ENCODE assay signal across 24 cellular contexts in genomic region chr3:123430266-123430665, GRCh38. TPM values are rescaled to one million over a fixed set of nuclear protein-coding genes. Genes with fewer than 3 reads are reported as not detected.
"Had no signal": no experiment of that assay in that cellular context is flagged by ENCODE, and none has a peak within 500 bp of the region (broad histone marks: within the 10 kb centered on the region; RNA-seq: fewer than 3 reads in every experiment).

No MANE protein-coding gene starts in this region.

- H3K36me3 Mint-ChIP-seq: activated naive CD4-positive, alpha-beta T cell treated with anti-CD3 and anti-CD28 coated beads, Interleukin-2, amount 50 U/mL, for 24 hours; IgD-negative memory B cell had no signal

- H3K4me3 Mint-ChIP-seq: activated CD8-positive, alpha-beta T cell treated with anti-CD3 and anti-CD28 coated beads, Interleukin-2, amount 10 ng/mL, durations not matched to agents 7 days and 5 days; activated naive CD4-positive, alpha-beta T cell treated with anti-CD3 and anti-CD28 coated beads, Interleukin-2, amount 50 U/mL, for 24 hours; activated T-helper 1 cell treated with anti-CD3 and anti-CD28 coated beads, Interleukin-12 subunit alpha, Interleukin-12 subunit beta, Interleukin-2, Interleukin-4 antibody, amounts not matched to agents 30 ng/mL and 10 ng/mL and 1 ng/mL, durations not matched to agents 14 hours and 24 hours and 36 hours; brain; IgD-negative memory B cell; T-helper 1 cell treated with Interleukin-12 subunit alpha and Interleukin-12 subunit beta and Interleukin-4 antibody, amounts not matched to agents 30 μg/mL and 1 μg/mL, for 36 hours had no signal

- H3K27ac Mint-ChIP-seq: activated CD8-positive, alpha-beta T cell treated with anti-CD3 and anti-CD28 coated beads, Interleukin-2, amount 10 ng/mL, durations not matched to agents 7 days and 5 days; activated naive CD4-positive, alpha-beta T cell treated with anti-CD3 and anti-CD28 coated beads, Interleukin-2, amount 50 U/mL, for 24 hours; activated T-helper 1 cell treated with anti-CD3 and anti-CD28 coated beads, Interleukin-12 subunit alpha, Interleukin-12 subunit beta, Interleukin-2, Interleukin-4 antibody, amounts not matched to agents 30 ng/mL and 10 ng/mL and 1 ng/mL, durations not matched to agents 14 hours and 24 hours and 36 hours; IgD-negative memory B cell; T-helper 1 cell treated with Interleukin-12 subunit alpha and Interleukin-12 subunit beta and Interleukin-4 antibody, amounts not matched to agents 30 μg/mL and 1 μg/mL, for 36 hours had no signal

- H3K27me3 Mint-ChIP-seq: brain had no signal

- H3K9me3 Mint-ChIP-seq: activated naive CD4-positive, alpha-beta T cell treated with anti-CD3 and anti-CD28 coated beads, Interleukin-2, amount 50 U/mL, for 24 hours; activated T-helper 1 cell treated with anti-CD3 and anti-CD28 coated beads, Interleukin-12 subunit alpha, Interleukin-12 subunit beta, Interleukin-2, Interleukin-4 antibody, amounts not matched to agents 30 ng/mL and 10 ng/mL and 1 ng/mL, durations not matched to agents 14 hours and 24 hours and 36 hours; brain; IgD-negative memory B cell; T-helper 1 cell treated with Interleukin-12 subunit alpha and Interleukin-12 subunit beta and Interleukin-4 antibody, amounts not matched to agents 30 μg/mL and 1 μg/mL, for 36 hours had no signal

- H3K4me1 Mint-ChIP-seq: activated naive CD4-positive, alpha-beta T cell treated with anti-CD3 and anti-CD28 coated beads, Interleukin-2, amount 50 U/mL, for 24 hours; IgD-negative memory B cell had no signal

- ATAC-seq: activated CD4-positive, CD25-positive, alpha-beta regulatory T cell treated with anti-CD3 and anti-CD28 coated beads, Interleukin-2, amount 50 U/mL, for 24 hours; activated CD8-positive, alpha-beta T cell treated with anti-CD3 and anti-CD28 coated beads, Interleukin-2, amount 10 ng/mL, durations not matched to agents 7 days and 5 days; PC-3 had no signal

- DNase-seq: activated CD4-positive, alpha-beta T cell treated with anti-CD3 and anti-CD28 coated beads for 4 hours; activated CD4-positive, alpha-beta T cell treated with anti-CD3 and anti-CD28 coated beads, Interleukin-2, amount 50 U/mL, for 4 hours; activated CD8-positive, alpha-beta memory T cell treated with anti-CD3 and anti-CD28 coated beads, Interleukin-2, amount 50 U/mL, for 48 hours; activated CD8-positive, alpha-beta T cell treated with anti-CD3 and anti-CD28 coated beads, Interleukin-2, amount 10 ng/mL, durations not matched to agents 7 days and 5 days; activated effector memory CD4-positive, alpha-beta T cell treated with Interleukin-2 at 50 U/mL for 16 hours; activated naive CD4-positive, alpha-beta T cell; activated T-cell treated with anti-CD3 and anti-CD28 coated beads, Interleukin-2, amount 50 U/mL, for 1 hour; aorta; KG1; NCI-H1092; NCI-H1417; NCI-H1694; NCI-H2029 treated with DMSO at 0.1 percent for 48 hours; NCI-H510A treated with DMSO at 0.1 percent for 48 hours; NCI-H69; PC-3; SHP77 treated with DMSO at 0.1 percent for 48 hours had no signal

RNA-seq across cellular contexts. Expression of gene ADCY5, which starts 18.6 kb away (rescaled TPM):
- total RNA-seq: activated CD8-positive, alpha-beta T cell treated with anti-CD3 and anti-CD28 coated beads, Interleukin-2, amount 10 ng/mL, durations not matched to agents 7 days and 5 days; activated T-helper 1 cell treated with anti-CD3 and anti-CD28 coated beads, Interleukin-12 subunit alpha, Interleukin-12 subunit beta, Interleukin-2, Interleukin-4 antibody, amounts not matched to agents 30 ng/mL and 10 ng/mL and 1 ng/mL, durations not matched to agents 14 hours and 24 hours and 36 hours; M059J; PC-3 had no signal
